ENCODE assay signal across 12 cellular contexts in the genomic region with DNA sequence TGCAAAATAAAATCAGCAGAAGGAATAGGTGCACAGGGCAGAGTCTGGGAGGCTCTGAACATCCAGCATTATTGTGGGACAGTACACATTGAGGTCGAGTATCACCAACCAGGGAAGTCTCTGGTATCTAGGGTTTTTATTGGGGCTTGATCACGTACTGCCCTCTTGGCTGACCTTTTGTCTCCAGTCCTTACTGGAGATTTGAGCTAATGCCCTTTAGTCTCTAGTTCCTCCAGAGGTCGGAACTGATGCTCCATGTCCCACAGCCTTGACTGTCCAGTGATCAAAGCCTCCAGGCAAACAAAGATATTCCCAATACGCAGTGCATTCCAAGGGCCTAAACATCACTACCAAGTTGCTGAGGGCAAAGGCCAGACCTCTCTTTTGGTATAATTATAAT. TPM values are rescaled to one million over a fixed set of nuclear protein-coding genes. Genes with fewer than 3 reads are reported as not detected.
A peak's percentile ranks its signal among the peaks of the same experiment; 100 is the strongest.
DNase-seq lines count a peak whose midpoint lies in the region; ATAC-seq and TF ChIP-seq lines count a peak whose summit lies in the region.
"Had no signal": no experiment of that assay in that cellular context is flagged by ENCODE, and none has a peak within 500 bp of the region (broad histone marks: within the 10 kb centered on the region; RNA-seq: fewer than 3 reads in every experiment).

No MANE protein-coding gene starts in this region.

- peaks cover 19% of the 10 kb centered on the region for H3K4me1 Mint-ChIP-seq in activated B cell treated with CpG ODN at 0.5 μM for 24 hours
- H3K4me1 Mint-ChIP-seq in stimulated activated effector memory CD8-positive, alpha-beta T cell treated with anti-CD3 and anti-CD28 coated beads, Interleukin-12 subunit alpha, Interleukin-12 subunit beta, amount 100 ng/mL, for 72 hours: peaks cover 7% of the 10 kb centered on the region

- DNase-seq in activated B cell treated with CpG ODN at 0.5 μM for 24 hours (no peak), iPS-NIHi11 (ENCODE audit: low spot score) (no peak)
- DNase-seq in stimulated activated effector memory CD8-positive, alpha-beta T cell treated with anti-CD3 and anti-CD28 coated beads, Interleukin-12 subunit alpha, Interleukin-12 subunit beta, amount 100 ng/mL, for 72 hours (ENCODE audit: low spot score in 2 of 2): no peak
- DNase-seq: CD8-positive, alpha-beta memory T cell; DMS 273 treated with DMSO at 0.1 percent for 48 hours; NCI-H1417; NCI-H1930; NCI-H2171 treated with DMSO at 0.1 percent for 48 hours had no signal

- H3K9me3 ChIP-seq in BLaER1 treated with 17β-estradiol and CSF1 and Interleukin-3, amounts not matched to agents 10 nM and 100 nM (replicated peaks in 1 of 11): no peaks in the 10 kb centered on the region
- no peaks in the 10 kb centered on the region for H3K9me3 ChIP-seq in liver (ENCODE audit: control insufficient read depth in 4 of 4, low read length in 3 of 4)

- H4K20me1 ChIP-seq in BLaER1 treated with 17β-estradiol and CSF1 and Interleukin-3, amounts not matched to agents 10 nM and 100 nM: peaks cover 0 to 64% (median 5%) of the 10 kb centered on the region in 11 experiments; a peak in 7 of 22 replicates

- H3K27ac ChIP-seq in BLaER1 treated with 17β-estradiol and CSF1 and Interleukin-3, amounts not matched to agents 10 nM and 100 nM: no peak overlapping the region
- H3K27ac ChIP-seq in liver (ENCODE audit: low read depth in 1 of 2, low read length in 2 of 2): no peak overlapping the region

- no peaks in the 10 kb centered on the region for H3K9me3 Mint-ChIP-seq in activated B cell treated with CpG ODN at 0.5 μM for 24 hours
- H3K9me3 Mint-ChIP-seq in stimulated activated effector memory CD8-positive, alpha-beta T cell treated with anti-CD3 and anti-CD28 coated beads, Interleukin-12 subunit alpha, Interleukin-12 subunit beta, amount 100 ng/mL, for 72 hours: no peaks in the 10 kb centered on the region
- H3K9me3 Mint-ChIP-seq: CD8-positive, alpha-beta memory T cell had no signal

- no peak overlapping the region for H3K9ac ChIP-seq in BLaER1 treated with 17β-estradiol and CSF1 and Interleukin-3, amounts not matched to agents 10 nM and 100 nM
- no peak overlapping the region for H3K9ac ChIP-seq in liver (ENCODE audit: low read depth in 1 of 2, low read length in 2 of 2)

- CTCF ChIA-PET in activated B cell treated with CpG ODN at 0.5 μM for 24 hours (lab: Charles Lee): interaction anchor here (1.5 kb wide), 1 partner anchor 146 kb away, joined by 4 read pairs; no protein-coding TSS in a partner anchor

- H3K36me3 Mint-ChIP-seq in activated B cell treated with CpG ODN at 0.5 μM for 24 hours (ENCODE audit: low read depth): peaks cover 70% of the 10 kb centered on the region
- peaks cover 93% of the 10 kb centered on the region for H3K36me3 Mint-ChIP-seq in stimulated activated effector memory CD8-positive, alpha-beta T cell treated with anti-CD3 and anti-CD28 coated beads, Interleukin-12 subunit alpha, Interleukin-12 subunit beta, amount 100 ng/mL, for 72 hours

- WGBS in liver: 73% methylated on average over 4 of the region's 4 CpGs

- no peak for TF ChIP-seq RAD21 in liver (IDR thresholded peaks at IDR 0.05)

- peak overlapping the region; percentile 56 for H3K27ac Mint-ChIP-seq in activated B cell treated with CpG ODN at 0.5 μM for 24 hours
- peak overlapping the region; percentile 37 for H3K27ac Mint-ChIP-seq in stimulated activated effector memory CD8-positive, alpha-beta T cell treated with anti-CD3 and anti-CD28 coated beads, Interleukin-12 subunit alpha, Interleukin-12 subunit beta, amount 100 ng/mL, for 72 hours

- no peak overlapping the region for H3K4me3 ChIP-seq in BLaER1 treated with 17β-estradiol and CSF1 and Interleukin-3, amounts not matched to agents 10 nM and 100 nM
- H3K4me3 ChIP-seq in liver (ENCODE audit: low read depth in 1 of 3, low read length in 3 of 3): no peak overlapping the region

- intact Hi-C loops in activated B cell treated with CpG ODN at 0.5 μM for 24 hours (cut with micrococcal nuclease): no loop called here

- peaks cover 11 to 20% (median 13%) of the 10 kb centered on the region in 10 experiments for H3K4me1 ChIP-seq in BLaER1 treated with 17β-estradiol and CSF1 and Interleukin-3, amounts not matched to agents 10 nM and 100 nM
- peaks cover 0 to 3% (median 0%) of the 10 kb centered on the region in 4 donors for H3K4me1 ChIP-seq in liver (ENCODE audit: control insufficient read depth in 4 of 4, insufficient read depth in 4 of 4, low read length in 3 of 4)

- peak overlapping the region in 10 of 11 experiments; percentile 3 to 53 (median 28); a peak in 12 of 22 replicates for H3K4me2 ChIP-seq in BLaER1 treated with 17β-estradiol and CSF1 and Interleukin-3, amounts not matched to agents 10 nM and 100 nM

- no peaks in the 10 kb centered on the region for H3K27me3 Mint-ChIP-seq in activated B cell treated with CpG ODN at 0.5 μM for 24 hours
- H3K27me3 Mint-ChIP-seq: CD8-positive, alpha-beta memory T cell had no signal

- POLR2A ChIA-PET in activated B cell treated with CpG ODN at 0.5 μM for 24 hours (lab: Charles Lee): interaction anchor here (1.5 kb wide), 1 partner anchor 156 kb away, joined by 4 read pairs; a partner anchor contains a TSS

- H3K27me3 ChIP-seq in BLaER1 treated with 17β-estradiol and CSF1 and Interleukin-3, amounts not matched to agents 10 nM and 100 nM: no peaks in the 10 kb centered on the region
- no peaks in the 10 kb centered on the region for H3K27me3 ChIP-seq in liver (ENCODE audit: control insufficient read depth in 4 of 4, insufficient read depth in 4 of 4, low read length in 3 of 4)

- H3K4me3 Mint-ChIP-seq in activated B cell treated with CpG ODN at 0.5 μM for 24 hours: no peak overlapping the region
- H3K4me3 Mint-ChIP-seq in stimulated activated effector memory CD8-positive, alpha-beta T cell treated with anti-CD3 and anti-CD28 coated beads, Interleukin-12 subunit alpha, Interleukin-12 subunit beta, amount 100 ng/mL, for 72 hours: no peak overlapping the region
- H3K4me3 Mint-ChIP-seq: CD8-positive, alpha-beta memory T cell had no signal

- ATAC-seq in activated B cell treated with CpG ODN at 0.5 μM for 24 hours (ENCODE audit: low read depth) (no peak), GM21360 (IDR thresholded peaks at IDR 0.05; ENCODE audit: unreplicated experiment) (no peak), HG03469 (IDR thresholded peaks at IDR 0.05; ENCODE audit: unreplicated experiment) (no peak)
- ATAC-seq in stimulated activated effector memory CD8-positive, alpha-beta T cell treated with anti-CD3 and anti-CD28 coated beads, Interleukin-12 subunit alpha, Interleukin-12 subunit beta, amount 100 ng/mL, for 72 hours: no peak

- H3K36me3 ChIP-seq in BLaER1 treated with 17β-estradiol and CSF1 and Interleukin-3, amounts not matched to agents 10 nM and 100 nM: peaks cover 85 to 100% (median 93%) of the 10 kb centered on the region in 11 experiments
- H3K36me3 ChIP-seq in liver (ENCODE audit: control insufficient read depth in 4 of 4, insufficient read depth in 3 of 4, low read depth in 1 of 4, low read length in 3 of 4): peaks cover 8 to 58% (median 43%) of the 10 kb centered on the region in 4 donors

- TF ChIP-seq CTCF in activated B cell treated with CpG ODN at 0.5 μM for 24 hours (IDR thresholded peaks at IDR 0.05) (no peak), liver (IDR thresholded peaks at IDR 0.05; ENCODE audit: low read depth, low read length, missing input control) (no peak)

TF ChIP-seq in liver, 16 proteins besides CTCF, POLR2A, EP300 and RAD21:
- TF ChIP-seq FOXA2 (IDR thresholded peaks at IDR 0.05) (no peak), TAF1 (conservative IDR thresholded peaks at IDR 0.05) (no peak), RXRA (IDR thresholded peaks at IDR 0.05) (no peak), NR2F2 (IDR thresholded peaks at IDR 0.05) (peak; percentile 77), JUND (IDR thresholded peaks at IDR 0.05) (no peak)
TF ChIP-seq in liver: peak in this region for 1.

RNA-seq across cellular contexts. Expression of a gene that starts 57.0 kb away (rescaled TPM):
- total RNA-seq in activated B cell treated with CpG ODN at 0.5 μM for 24 hours: 62.7 and 65.9 TPM in 2 replicates
- total RNA-seq in liver: 10 to 100 TPM; 15.8 to 31.7 TPM
- 10 to 100 TPM; 57.8 to 66.9 TPM for polyA plus RNA-seq in liver
